Comparison of ENCODE assay signal across 13 cellular contexts in genomic region chr9:106799146-106799545, GRCh38.
DNase-seq lines count a peak whose midpoint lies in the region; ATAC-seq, FAIRE-seq and TF ChIP-seq lines count a peak whose summit lies in the region.
"Had no signal": no experiment of that assay in that cellular context is flagged by ENCODE, and none has a peak within 500 bp of the region (broad histone marks: within the 10 kb centered on the region; RNA-seq: fewer than 3 reads in every experiment).

No MANE protein-coding gene starts in this region.

- no peaks in the 10 kb centered on the region for H3K27me3 Mint-ChIP-seq in effector memory CD8-positive, alpha-beta T cell
- H3K27me3 Mint-ChIP-seq: activated CD8-positive, alpha-beta T cell treated with anti-CD3 and anti-CD28 coated beads for 36 hours; activated naive CD8-positive, alpha-beta T cell treated with anti-CD3 and anti-CD28 coated beads, Interleukin-2, amount 10 ng/mL, durations not matched to agents 7 days and 5 days; T-cell had no signal

- no peaks in the 10 kb centered on the region for H3K36me3 ChIP-seq in pancreas

- no peaks in the 10 kb centered on the region for H3K27me3 ChIP-seq in pancreas

- no peak overlapping the region for H3K27ac ChIP-seq in pancreas

- H3K9me3 ChIP-seq in pancreas, result no peaks in the 10 kb centered on the region

- peaks cover 5% of the 10 kb centered on the region for H3K36me3 Mint-ChIP-seq in effector memory CD8-positive, alpha-beta T cell (ENCODE audit: insufficient read depth)
- H3K36me3 Mint-ChIP-seq: activated naive CD8-positive, alpha-beta T cell treated with anti-CD3 and anti-CD28 coated beads, Interleukin-2, amount 10 ng/mL, durations not matched to agents 7 days and 5 days; T-cell had no signal

- H3K4me3 Mint-ChIP-seq in effector memory CD8-positive, alpha-beta T cell, result no peak overlapping the region
- H3K4me3 Mint-ChIP-seq: activated CD8-positive, alpha-beta T cell treated with anti-CD3 and anti-CD28 coated beads for 36 hours; activated naive CD8-positive, alpha-beta T cell treated with anti-CD3 and anti-CD28 coated beads, Interleukin-2, amount 10 ng/mL, durations not matched to agents 7 days and 5 days; T-cell had no signal

- H3K27ac Mint-ChIP-seq in effector memory CD8-positive, alpha-beta T cell, result no peak overlapping the region
- H3K27ac Mint-ChIP-seq: activated CD8-positive, alpha-beta T cell treated with anti-CD3 and anti-CD28 coated beads for 36 hours; activated naive CD8-positive, alpha-beta T cell treated with anti-CD3 and anti-CD28 coated beads, Interleukin-2, amount 10 ng/mL, durations not matched to agents 7 days and 5 days; T-cell had no signal

- in situ Hi-C loops in ACHN (cut with HindIII; ENCODE audit: low pct_ligation_motif_present, low pct_unique_long_range_greater_than_20kb, low sequenced_read_pairs), result no loop called here

- H3K4me1 Mint-ChIP-seq in effector memory CD8-positive, alpha-beta T cell (ENCODE audit: low read depth in 2 of 2), result no peaks in the 10 kb centered on the region
- H3K4me1 Mint-ChIP-seq: activated naive CD8-positive, alpha-beta T cell treated with anti-CD3 and anti-CD28 coated beads, Interleukin-2, amount 10 ng/mL, durations not matched to agents 7 days and 5 days; T-cell had no signal

- WGBS in pancreas, 2 donors, result 57 to 61% methylated on average over 4 of the region's 4 CpGs

- DNase-seq in ACHN, result peak; percentile 70
- DNase-seq in LHCN-M2 (ENCODE audit: low read depth), result peak; percentile 93
- peak; percentile 89 for DNase-seq in dermis blood vessel endothelial cell
- peak; percentile 63 to 66 for DNase-seq in lung microvascular endothelial cell (ENCODE audit: low read depth in 2 of 2)
- no peak for DNase-seq in NCI-H1694 (lab: John Stamatoyannopoulos, UW)
- DNase-seq in effector memory CD8-positive, alpha-beta T cell, result no peak
- no peak for DNase-seq in stimulated activated CD4-positive, alpha-beta T cell treated with anti-CD3 and anti-CD28 coated beads, Interleukin-2, amount 100 ng/mL, for 48 hours
- no peak for DNase-seq in pancreas
- DNase-seq: activated CD8-positive, alpha-beta T cell treated with anti-CD3 and anti-CD28 coated beads for 36 hours; activated naive CD8-positive, alpha-beta T cell treated with anti-CD3 and anti-CD28 coated beads, Interleukin-2, amount 10 ng/mL, durations not matched to agents 7 days and 5 days; C1 segment of cervical spinal cord; NCI-H524 treated with DMSO at 0.1 percent for 48 hours; T-cell had no signal

- intact Hi-C loops in pancreas (cut with DNase I), result no loop called here

- H3K4me3 ChIP-seq in pancreas, result no peak overlapping the region

- no peak for FAIRE-seq in pancreas (lab: Jason Lieb, UNC)

- ATAC-seq in effector memory CD8-positive, alpha-beta T cell (replicated peaks), result no peak
- no peak for ATAC-seq in pancreas
- ATAC-seq: activated CD8-positive, alpha-beta T cell treated with anti-CD3 and anti-CD28 coated beads for 36 hours; T-cell had no signal

- no peaks in the 10 kb centered on the region for H3K4me1 ChIP-seq in pancreas

- H3K9me3 Mint-ChIP-seq in effector memory CD8-positive, alpha-beta T cell, result peaks cover 5 to 7% of the 10 kb centered on the region in 2 donors
- H3K9me3 Mint-ChIP-seq: activated CD8-positive, alpha-beta T cell treated with anti-CD3 and anti-CD28 coated beads for 36 hours; activated naive CD8-positive, alpha-beta T cell treated with anti-CD3 and anti-CD28 coated beads, Interleukin-2, amount 10 ng/mL, durations not matched to agents 7 days and 5 days had no signal

- TF ChIP-seq CTCF in pancreas (IDR thresholded peaks at IDR 0.05), result no peak

Comparison
In these comparisons a context has a peak if more than half of its experiments do, and no peak if none do; other contexts are left out.
1. DNase-seq: peak in ACHN (single experiment), LHCN-M2 (single experiment), dermis blood vessel endothelial cell (single experiment) and lung microvascular endothelial cell (2 of 2); none in NCI-H1694 (single experiment), effector memory CD8-positive, alpha-beta T cell (0 of 3), stimulated activated CD4-positive, alpha-beta T cell treated with anti-CD3 and anti-CD28 coated beads, Interleukin-2, amount 100 ng/mL, for 48 hours (0 of 2) and pancreas (0 of 6).